ENCODE assay signal across 16 cellular contexts in the genomic region with DNA sequence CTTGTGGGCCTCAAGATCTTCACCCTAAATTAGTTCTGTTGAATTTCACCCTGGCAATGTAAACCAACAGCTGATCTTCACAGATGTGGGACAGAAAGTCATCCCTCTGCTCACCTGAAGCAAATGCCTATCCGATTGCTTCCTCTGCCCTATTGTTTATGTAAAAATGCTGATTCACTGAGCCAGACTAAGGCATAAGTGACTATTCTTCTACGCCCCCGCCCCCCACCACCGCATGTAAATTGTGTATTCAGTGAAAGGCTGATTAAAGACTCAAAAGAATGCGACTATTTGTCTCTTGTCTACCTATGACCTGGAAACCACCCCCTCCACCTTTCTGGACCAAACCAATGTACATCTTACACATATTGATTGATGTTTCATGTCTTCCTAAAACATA.
DNase-seq lines count a peak whose midpoint lies in the region; ATAC-seq, FAIRE-seq and TF ChIP-seq lines count a peak whose summit lies in the region.
"Had no signal": no experiment of that assay in that cellular context is flagged by ENCODE, and none has a peak within 500 bp of the region (broad histone marks: within the 10 kb centered on the region; RNA-seq: fewer than 3 reads in every experiment).

No MANE protein-coding gene starts in this region.

- no peak for ATAC-seq in GM18907 (IDR thresholded peaks at IDR 0.05; ENCODE audit: unreplicated experiment)
- no peak for ATAC-seq in GM19023 (IDR thresholded peaks at IDR 0.05; ENCODE audit: unreplicated experiment)
- ATAC-seq: foreskin keratinocyte, natural killer cell, Panc1 had no signal

- no peaks in the 10 kb centered on the region for H3K9me3 Mint-ChIP-seq in immature natural killer cell
- H3K9me3 Mint-ChIP-seq: natural killer cell had no signal

- no peaks in the 10 kb centered on the region for H3K36me3 Mint-ChIP-seq in immature natural killer cell
- H3K36me3 Mint-ChIP-seq: natural killer cell had no signal

- H3K4me1 Mint-ChIP-seq in immature natural killer cell, result no peaks in the 10 kb centered on the region
- H3K4me1 Mint-ChIP-seq: natural killer cell had no signal

- no peak overlapping the region for H3K4me3 Mint-ChIP-seq in immature natural killer cell
- H3K4me3 Mint-ChIP-seq: natural killer cell had no signal

- H3K27ac Mint-ChIP-seq in immature natural killer cell, result no peak overlapping the region
- H3K27ac Mint-ChIP-seq: natural killer cell had no signal

- peak; percentile 5 for FAIRE-seq in GM12891 (lab: Jason Lieb, UNC)

- H3K27ac ChIP-seq in cingulate gyrus (ENCODE audit: low read depth, low read length), result peak overlapping the region; percentile 10
- H3K27ac ChIP-seq: adrenal gland, foreskin keratinocyte had no signal

- H3K27me3 Mint-ChIP-seq in immature natural killer cell (ENCODE audit: low read depth in 3 of 3), result peaks cover 0 to 3% (median 2%) of the 10 kb centered on the region in 3 donors

- DNase-seq in GM12891 (ENCODE audit: insufficient read length, low spot score) (no peak), NAMALWA (ENCODE audit: low spot score) (peak; percentile 21), posterior vena cava (ENCODE audit: low spot score) (peak; percentile 13), NCI-H82 (lab: John Stamatoyannopoulos, UW) (no peak), immature natural killer cell (no peak)
- DNase-seq: adrenal gland; foreskin keratinocyte; natural killer cell; NCI-H187 treated with DMSO at 0.1 percent for 48 hours; NCI-H526; stimulated activated naive CD4-positive, alpha-beta T cell; trophoblast cell had no signal

- no peak for TF ChIP-seq POLR2A in GM12891 (IDR thresholded peaks at IDR 0.05; ENCODE audit: low read depth, low read length)

- intact Hi-C loops in posterior vena cava (cut with DNase I), result no loop called here

TF ChIP-seq in GM12891, 5 proteins besides CTCF, POLR2A, EP300 and RAD21:
- TF ChIP-seq PAX5 (IDR thresholded peaks at IDR 0.05; ENCODE audit: insufficient read depth, low read length, severe bottlenecking), result no peak
- TF ChIP-seq TAF1 (IDR thresholded peaks at IDR 0.05; ENCODE audit: low read depth, low read length), result no peak
- TF ChIP-seq POU2F2 (IDR thresholded peaks at IDR 0.05; ENCODE audit: low read depth, low read length), result no peak
- TF ChIP-seq POLR2AphosphoS5 (IDR thresholded peaks at IDR 0.05; ENCODE audit: low read depth, low read length), result no peak
- no peak for TF ChIP-seq SPI1 (IDR thresholded peaks at IDR 0.05; ENCODE audit: low read depth, low read length)

Comparison
In these comparisons a context has a peak if more than half of its experiments do, and no peak if none do; other contexts are left out.
1. DNase-seq: peak in NAMALWA (single experiment) and posterior vena cava (single experiment); none in GM12891 (single experiment), NCI-H82 (single experiment) and immature natural killer cell (0 of 3).